In the genomic region with DNA sequence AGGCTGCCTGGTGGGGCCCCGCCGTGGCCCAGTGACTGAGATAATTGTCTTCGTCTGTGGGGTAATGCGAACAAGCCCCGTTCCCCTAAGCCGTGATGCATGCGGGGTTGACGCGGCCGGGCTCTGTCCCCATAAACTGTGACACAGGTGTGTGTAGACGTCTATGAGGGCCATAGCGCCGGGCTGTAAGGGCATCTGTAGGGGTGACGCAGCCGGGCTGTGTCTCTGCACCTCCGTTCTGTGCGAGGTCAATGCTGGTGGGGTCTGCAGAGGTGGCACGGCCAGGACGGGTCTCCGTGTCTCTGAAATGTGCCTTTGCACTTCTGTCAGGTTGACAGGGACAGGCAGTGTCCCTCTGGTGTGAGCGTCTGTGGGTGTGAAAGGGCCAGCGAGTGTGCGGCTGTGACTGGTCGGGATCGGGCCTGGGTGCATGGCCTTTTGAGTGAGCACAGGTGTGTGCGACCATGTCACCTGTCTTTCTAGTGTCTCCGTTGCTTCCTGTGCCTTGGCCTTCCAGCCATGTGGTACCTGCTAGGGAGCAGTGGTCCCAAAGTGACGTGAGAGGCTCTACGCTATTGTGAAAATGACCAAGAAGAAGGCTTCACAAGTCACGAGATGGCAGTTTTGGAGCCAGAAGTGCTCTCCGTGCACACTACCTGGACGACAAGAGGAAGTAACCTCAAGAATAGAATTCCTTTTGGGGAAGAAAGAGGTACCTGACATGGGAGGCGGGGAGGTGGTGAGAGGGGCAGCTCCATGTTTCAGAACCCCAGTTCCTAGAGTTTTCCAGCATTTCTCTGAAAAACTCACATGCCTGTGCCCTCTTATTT, we compare ENCODE assay signal across 8 cellular contexts. TPM values are rescaled to one million over a fixed set of nuclear protein-coding genes. Genes with fewer than 3 reads are reported as not detected.
A peak's percentile ranks its signal among the peaks of the same experiment; 100 is the strongest.
DNase-seq lines count a peak whose midpoint lies in the region; ATAC-seq and TF ChIP-seq lines count a peak whose summit lies in the region.

No MANE protein-coding gene starts in this region.

- intact Hi-C loops in left cardiac atrium (cut with DNase I) (loop anchor here in 1 of 2 donors (10.0 kb wide), 1 partner anchor 267 kb away; a partner anchor contains a TSS), ascending aorta (cut with DNase I) (loop anchor here (1.0 to 2.0 kb wide), 3 partner anchors 54 to 419 kb away; a partner anchor contains a TSS)

- H3K36me3 Mint-ChIP-seq in memory B cell = peaks cover 19% of the 10 kb centered on the region

- peaks cover 10% of the 10 kb centered on the region for H3K4me1 Mint-ChIP-seq in memory B cell

- no peak overlapping the region for H3K27ac ChIP-seq in cardiac muscle cell
- no peak overlapping the region for H3K27ac ChIP-seq in ascending aorta
- H3K27ac ChIP-seq in upper lobe of left lung = peak overlapping the region; percentile 21 to 88 (median 78)

- no peaks in the 10 kb centered on the region for H3K27me3 Mint-ChIP-seq in memory B cell

- TF ChIP-seq CTCF in cardiac muscle cell (IDR thresholded peaks at IDR 0.05; ENCODE audit: low read depth, low read length) (no peak), ascending aorta (IDR thresholded peaks at IDR 0.05) (no peak), upper lobe of left lung (IDR thresholded peaks at IDR 0.05) (no peak)

- peak overlapping the region; percentile 91 for H3K27ac Mint-ChIP-seq in memory B cell

- ATAC-seq in left cardiac atrium = no peak
- ATAC-seq in memory B cell (ENCODE audit: low read depth) = no peak
- ATAC-seq in upper lobe of left lung (ENCODE audit: low FRiP score in 2 of 2) = peak in 1 of 2 donors; percentile 24
- no peak for ATAC-seq in HG03442 (IDR thresholded peaks at IDR 0.05; ENCODE audit: unreplicated experiment)

- no peak for TF ChIP-seq EP300 in upper lobe of left lung (IDR thresholded peaks at IDR 0.05)

- H3K9me3 Mint-ChIP-seq in memory B cell = peaks cover 14% of the 10 kb centered on the region

- H3K4me3 ChIP-seq in cardiac muscle cell (peak overlapping the region; percentile 57), ascending aorta (peak overlapping the region; percentile 51 to 66), upper lobe of left lung (peak overlapping the region; percentile 52 to 75 (median 66))

- H3K36me3 ChIP-seq in cardiac muscle cell = no peaks in the 10 kb centered on the region
- no peaks in the 10 kb centered on the region for H3K36me3 ChIP-seq in ascending aorta
- no peaks in the 10 kb centered on the region for H3K36me3 ChIP-seq in upper lobe of left lung

- TF ChIP-seq POLR2A in upper lobe of left lung (IDR thresholded peaks at IDR 0.05) = no peak

- H3K4me3 Mint-ChIP-seq in memory B cell = peak overlapping the region; percentile 98

- H3K4me1 ChIP-seq in cardiac muscle cell (ENCODE audit: low read depth) (no peaks in the 10 kb centered on the region), ascending aorta (peaks cover 0 to 5% of the 10 kb centered on the region in 2 donors), upper lobe of left lung (peaks cover 16 to 23% (median 21%) of the 10 kb centered on the region in 4 donors)

- 29 to 43% methylated on average over 15 to 33 of the region's 33 CpGs for WGBS in upper lobe of left lung, 2 donors

- H3K27me3 ChIP-seq in cardiac muscle cell (no peaks in the 10 kb centered on the region), ascending aorta (no peaks in the 10 kb centered on the region), upper lobe of left lung (no peaks in the 10 kb centered on the region)

- DNase-seq in cardiac muscle cell (ENCODE audit: low read depth in 1 of 2, low spot score in 1 of 2) (no peak), left cardiac atrium (no peak), ascending aorta (ENCODE audit: low spot score in 2 of 2) (no peak), memory B cell (ENCODE audit: low spot score in 2 of 2) (no peak), upper lobe of left lung (peak in 1 of 2 donors; percentile 79), SIG-M5 treated with dmso at 0.1 percent for 504 hours (lab: John Stamatoyannopoulos, UW; ENCODE audit: unreplicated experiment) (no peak), cerebellar nuclear complex (lab: John Stamatoyannopoulos, UW) (no peak)

- H3K9me3 ChIP-seq in cardiac muscle cell (ENCODE audit: low read depth) (no peaks in the 10 kb centered on the region), ascending aorta (peaks cover 0 to 10% of the 10 kb centered on the region in 2 donors), upper lobe of left lung (peaks cover 4 to 10% (median 6%) of the 10 kb centered on the region in 4 donors)

RNA-seq across cellular contexts. Expression of a gene that starts 16.4 kb away (rescaled TPM):
- total RNA-seq in cardiac muscle cell = 11.4 and 22.1 TPM in 2 replicates
- 11.0 and 28.2 TPM in 2 replicates for polyA plus RNA-seq in cardiac muscle cell
- 10 to 100 TPM; 10.4 to 36.1 TPM for total RNA-seq in left cardiac atrium
- 34.5 TPM for total RNA-seq in ascending aorta
- total RNA-seq in upper lobe of left lung = 10 to 100 TPM; 26.3 to 80.0 (median 47.1) TPM

RNA-seq across cellular contexts. Expression of a gene that starts 54.1 kb away (rescaled TPM):
- total RNA-seq in cardiac muscle cell (1.9 and 3.5 TPM in 2 replicates), left cardiac atrium (1 to 10 TPM; 1.5 TPM), ascending aorta (1.3 TPM), upper lobe of left lung (1 to 10 TPM; 2.2 to 8.4 (median 3.1) TPM)
- 2.7 and 3.3 TPM in 2 replicates for polyA plus RNA-seq in cardiac muscle cell

Comparison
In these comparisons a context has a peak if more than half of its experiments do, and no peak if none do; other contexts are left out.
1. H3K27ac ChIP-seq: peak in upper lobe of left lung (4 of 4); none in cardiac muscle cell (single experiment) and ascending aorta (0 of 2).
2. Peak in every context shown above with its lines, with median percentiles within 50 percentile points of each other: H3K4me3 ChIP-seq.